Comparison of ENCODE assay signal across 8 cellular contexts in the genomic region with DNA sequence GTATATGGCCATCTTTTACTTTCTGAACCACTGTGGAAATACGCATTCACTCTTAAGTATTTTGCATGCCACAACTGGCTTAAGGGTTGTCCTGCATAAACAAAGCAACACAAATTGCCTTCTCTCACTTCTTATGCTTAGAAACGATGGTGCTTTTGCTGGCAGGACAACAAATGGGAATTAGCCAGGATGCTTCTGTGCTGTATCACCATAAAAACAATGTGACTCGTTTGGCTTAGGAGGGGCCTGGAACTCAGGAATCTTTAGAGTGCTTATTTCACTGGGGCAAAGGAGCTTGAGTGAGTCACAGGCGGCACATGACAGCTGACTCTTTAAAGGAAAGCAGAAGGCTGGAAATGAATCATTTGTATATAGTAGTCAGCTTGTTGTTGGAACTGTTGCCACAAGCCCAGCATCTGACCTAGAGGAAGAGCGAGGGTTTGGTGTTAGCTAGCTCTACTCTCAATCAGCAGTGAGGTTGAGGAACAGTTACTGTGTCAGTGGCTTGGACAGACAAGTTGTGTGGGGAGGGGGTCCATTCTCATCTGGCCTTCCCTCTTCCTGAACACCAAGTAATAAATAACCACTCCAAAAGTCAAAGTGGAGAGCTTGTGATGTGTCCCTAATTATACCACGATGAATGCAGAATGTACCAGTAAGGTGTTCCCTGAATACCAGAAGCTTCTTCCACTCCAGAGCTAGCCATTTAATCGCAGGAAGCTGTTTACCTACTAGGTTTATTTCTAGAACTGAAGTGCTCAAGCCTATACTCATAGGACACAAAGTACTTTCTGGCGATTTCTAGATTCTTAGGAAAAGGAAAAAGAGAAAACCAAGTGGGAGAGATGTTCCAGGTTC.
DNase-seq lines count a peak whose midpoint lies in the region; ATAC-seq lines count a peak whose summit lies in the region.

No MANE protein-coding gene starts in this region.

- DNase-seq in stimulated activated naive CD4-positive, alpha-beta T cell treated with Interleukin-2 at 50 U/mL for 16 hours (lab: John Stamatoyannopoulos, UW), result peak; percentile 28
- DNase-seq in stimulated activated naive CD4-positive, alpha-beta T cell (lab: John Stamatoyannopoulos, UW), result no peak
- peak; percentile 66 for DNase-seq in activated CD4-positive, alpha-beta memory T cell treated with anti-CD3 and anti-CD28 coated beads for 36 hours
- DNase-seq in fibroblast of the conjunctiva (ENCODE audit: low read depth) (peak; percentile 100), non-pigmented ciliary epithelial cell (ENCODE audit: low read depth) (peak; percentile 99), NCI-H2029 treated with DMSO at 0.1 percent for 48 hours (lab: John Stamatoyannopoulos, UW) (no peak), NCI-H1417 treated with DMSO at 0.1 percent for 48 hours (lab: John Stamatoyannopoulos, UW) (no peak)

- H3K27ac Mint-ChIP-seq in activated CD4-positive, alpha-beta memory T cell treated with anti-CD3 and anti-CD28 coated beads for 36 hours, result peak overlapping the region; percentile 61

- POLR2A ChIA-PET in activated CD4-positive, alpha-beta memory T cell treated with anti-CD3 and anti-CD28 coated beads for 36 hours (lab: Charles Lee), result interaction anchor here (0.6 to 0.9 kb wide), 3 partner anchors 22 to 216 kb away, joined by 3 to 4 read pairs (median 4); no protein-coding TSS in a partner anchor

- no peaks in the 10 kb centered on the region for H3K27me3 Mint-ChIP-seq in activated CD4-positive, alpha-beta memory T cell treated with anti-CD3 and anti-CD28 coated beads for 36 hours

- H3K36me3 Mint-ChIP-seq in activated CD4-positive, alpha-beta memory T cell treated with anti-CD3 and anti-CD28 coated beads for 36 hours, result peaks cover 27% of the 10 kb centered on the region

- intact Hi-C loops in activated CD4-positive, alpha-beta memory T cell treated with anti-CD3 and anti-CD28 coated beads for 36 hours (cut with micrococcal nuclease), result loop anchor here (2.0 kb wide), 1 partner anchor 214 kb away; no protein-coding TSS in a partner anchor

- CTCF ChIA-PET in activated CD4-positive, alpha-beta memory T cell treated with anti-CD3 and anti-CD28 coated beads for 36 hours (lab: Charles Lee), result interaction anchor here (0.8 to 1.1 kb wide), 2 partner anchors 22 to 24 kb away, joined by 3 read pairs; no protein-coding TSS in a partner anchor

- H3K9me3 Mint-ChIP-seq in activated CD4-positive, alpha-beta memory T cell treated with anti-CD3 and anti-CD28 coated beads for 36 hours, result no peaks in the 10 kb centered on the region

- ATAC-seq in HG02981 (IDR thresholded peaks at IDR 0.05; ENCODE audit: unreplicated experiment), result no peak

- H3K4me3 Mint-ChIP-seq in activated CD4-positive, alpha-beta memory T cell treated with anti-CD3 and anti-CD28 coated beads for 36 hours, result no peak overlapping the region

- H3K4me1 Mint-ChIP-seq in activated CD4-positive, alpha-beta memory T cell treated with anti-CD3 and anti-CD28 coated beads for 36 hours (ENCODE audit: low read depth), result peaks cover 30% of the 10 kb centered on the region

Comparison
In these comparisons a context has a peak if more than half of its experiments do, and no peak if none do; other contexts are left out.
1. DNase-seq: peak in stimulated activated naive CD4-positive, alpha-beta T cell treated with Interleukin-2 at 50 U/mL for 16 hours (single experiment), activated CD4-positive, alpha-beta memory T cell treated with anti-CD3 and anti-CD28 coated beads for 36 hours (single experiment), fibroblast of the conjunctiva (single experiment) and non-pigmented ciliary epithelial cell (single experiment); none in stimulated activated naive CD4-positive, alpha-beta T cell (0 of 6), NCI-H2029 treated with DMSO at 0.1 percent for 48 hours (single experiment) and NCI-H1417 treated with DMSO at 0.1 percent for 48 hours (single experiment).